24 cellular contexts compared by ENCODE assay signal in the genomic region with DNA sequence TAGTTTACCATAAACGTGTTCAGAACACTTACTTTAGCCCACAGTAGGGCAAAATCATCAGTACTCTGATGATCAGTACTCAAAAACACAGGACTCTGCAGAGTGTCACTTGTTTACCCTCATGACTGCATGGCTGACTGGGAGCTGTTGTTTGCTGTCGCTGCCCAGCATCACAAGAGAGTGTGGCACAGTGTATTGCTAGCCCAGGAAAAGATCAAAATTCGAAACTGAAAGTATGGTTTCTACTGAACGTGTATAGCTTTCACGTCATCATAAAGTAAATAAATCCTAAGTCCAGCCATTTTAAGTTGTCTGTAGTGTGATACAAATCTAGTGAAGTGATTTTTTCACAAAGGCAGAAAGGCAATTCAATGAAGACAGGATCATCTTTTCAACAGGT.
DNase-seq lines count a peak whose midpoint lies in the region; ATAC-seq, FAIRE-seq and TF ChIP-seq lines count a peak whose summit lies in the region.
"Had no signal": no experiment of that assay in that cellular context is flagged by ENCODE, and none has a peak within 500 bp of the region (broad histone marks: within the 10 kb centered on the region; RNA-seq: fewer than 3 reads in every experiment).

No MANE protein-coding gene starts in this region.

- ATAC-seq in PC-3 (peak; percentile 55), right lobe of liver (peak in 3 of 4 donors; percentile 20 to 99 (median 57)), HG03108 (IDR thresholded peaks at IDR 0.05; ENCODE audit: unreplicated experiment) (no peak)
- ATAC-seq in activated CD8-positive, alpha-beta T cell treated with anti-CD3 and anti-CD28 coated beads, Interleukin-2, amount 10 ng/mL, durations not matched to agents 7 days and 5 days, result no peak
- ATAC-seq: left ventricle myocardium superior, psoas muscle, WTC11 had no signal

- H3K9me3 Mint-ChIP-seq in HFFc6, result no peaks in the 10 kb centered on the region
- H3K9me3 Mint-ChIP-seq in activated CD8-positive, alpha-beta T cell treated with anti-CD3 and anti-CD28 coated beads, Interleukin-2, amount 10 ng/mL, durations not matched to agents 7 days and 5 days (ENCODE audit: insufficient read depth), result no peaks in the 10 kb centered on the region
- H3K9me3 Mint-ChIP-seq: activated CD4-positive, alpha-beta memory T cell treated with anti-CD3 and anti-CD28 coated beads for 36 hours; immature natural killer cell; neural crest cell; T-helper 1 cell treated with Interleukin-12 subunit alpha and Interleukin-12 subunit beta and Interleukin-4 antibody, amounts not matched to agents 30 μg/mL and 1 μg/mL, for 36 hours; WTC11 had no signal

- H4K20me1 ChIP-seq in PC-3 (ENCODE audit: low read length), result no peaks in the 10 kb centered on the region
- H4K20me1 ChIP-seq: BLaER1 treated with 17β-estradiol and CSF1 and Interleukin-3, amounts not matched to agents 10 nM and 100 nM had no signal

- 11% methylated on average over 5 of the region's 5 CpGs for WGBS in right lobe of liver (ENCODE audit: insufficient coverage, low coverage, low lambda C conversion rate, missing lambda C conversion rate)

- H3K9me3 ChIP-seq in PC-3 (ENCODE audit: low read length) (no peaks in the 10 kb centered on the region), right lobe of liver (no peaks in the 10 kb centered on the region)
- H3K9me3 ChIP-seq: psoas muscle had no signal

- CTCF ChIA-PET in PC-3 (lab: Charles Lee), result no interaction called here
- CTCF ChIA-PET in activated CD8-positive, alpha-beta T cell treated with anti-CD3 and anti-CD28 coated beads, Interleukin-2, amount 10 ng/mL, durations not matched to agents 7 days and 5 days (lab: Charles Lee), result no interaction called here

- peak overlapping the region; percentile 45; the same call in 1 of the 2 replicates for H3K4me3 Mint-ChIP-seq in HFFc6
- H3K4me3 Mint-ChIP-seq in activated CD8-positive, alpha-beta T cell treated with anti-CD3 and anti-CD28 coated beads, Interleukin-2, amount 10 ng/mL, durations not matched to agents 7 days and 5 days, result no peak overlapping the region
- H3K4me3 Mint-ChIP-seq: activated CD4-positive, alpha-beta memory T cell treated with anti-CD3 and anti-CD28 coated beads for 36 hours; immature natural killer cell; neural crest cell; T-helper 1 cell treated with Interleukin-12 subunit alpha and Interleukin-12 subunit beta and Interleukin-4 antibody, amounts not matched to agents 30 μg/mL and 1 μg/mL, for 36 hours; WTC11 had no signal

- peak overlapping the region; percentile 40 for H3K4me3 ChIP-seq in PC-3 (ENCODE audit: low read length)
- no peak overlapping the region for H3K4me3 ChIP-seq in right lobe of liver
- H3K4me3 ChIP-seq: BLaER1 treated with 17β-estradiol and CSF1 and Interleukin-3, amounts not matched to agents 10 nM and 100 nM; psoas muscle had no signal

- H3K4me1 Mint-ChIP-seq in HFFc6 (ENCODE audit: low read depth), result peaks cover 1% of the 10 kb centered on the region
- H3K4me1 Mint-ChIP-seq in activated CD8-positive, alpha-beta T cell treated with anti-CD3 and anti-CD28 coated beads, Interleukin-2, amount 10 ng/mL, durations not matched to agents 7 days and 5 days (ENCODE audit: low read depth), result no peaks in the 10 kb centered on the region
- H3K4me1 Mint-ChIP-seq: immature natural killer cell, WTC11 had no signal

- FAIRE-seq in GM19239 (lab: Jason Lieb, UNC), result no peak
- FAIRE-seq: GM18507 had no signal

- no peaks in the 10 kb centered on the region for H3K36me3 Mint-ChIP-seq in HFFc6 (ENCODE audit: low read depth)
- no peaks in the 10 kb centered on the region for H3K36me3 Mint-ChIP-seq in activated CD8-positive, alpha-beta T cell treated with anti-CD3 and anti-CD28 coated beads, Interleukin-2, amount 10 ng/mL, durations not matched to agents 7 days and 5 days (ENCODE audit: low read depth)
- H3K36me3 Mint-ChIP-seq: activated CD4-positive, alpha-beta memory T cell treated with anti-CD3 and anti-CD28 coated beads for 36 hours; immature natural killer cell; WTC11 had no signal

- no peaks in the 10 kb centered on the region for H3K9me2 ChIP-seq in PC-3 (replicated peaks; ENCODE audit: low read length)

- no peaks in the 10 kb centered on the region for H3F3A ChIP-seq in PC-3 (ENCODE audit: low read length, unreplicated experiment)

- DNase-seq in NCI-H2107 treated with DMSO at 0.1 percent for 48 hours (lab: John Stamatoyannopoulos, UW; ENCODE audit: unreplicated experiment) (peak; percentile 32), NCI-H2107 (lab: John Stamatoyannopoulos, UW) (no peak), HFFc6 (no peak), PC-3 (no peak), right lobe of liver (peak in 1 of 3 donors; percentile 35), GM19239 (ENCODE audit: insufficient read length, low spot score) (no peak)
- no peak for DNase-seq in activated CD8-positive, alpha-beta T cell treated with anti-CD3 and anti-CD28 coated beads, Interleukin-2, amount 10 ng/mL, durations not matched to agents 7 days and 5 days
- DNase-seq: 8988T; activated CD4-positive, alpha-beta memory T cell treated with anti-CD3 and anti-CD28 coated beads for 36 hours; activated naive CD4-positive, alpha-beta T cell treated with anti-CD3 and anti-CD28 coated beads, Interleukin-2, amount 50 U/mL, for 16 hours; activated T-cell treated with anti-CD3 and anti-CD28 coated beads, Interleukin-2, amount 50 U/mL, for 48 hours; GOT3; head of caudate nucleus; immature natural killer cell; left ventricle myocardium superior; NCI-H1417 treated with DMSO at 0.1 percent for 48 hours; NK-92 treated with Interleukin-12 subunit alpha and Interleukin-12 subunit beta, amount 100 ng/mL, for 24 hours; psoas muscle had no signal

- H3K79me2 ChIP-seq in PC-3 (ENCODE audit: low read length), result no peaks in the 10 kb centered on the region

- intact Hi-C loops in PC-3 (cut with micrococcal nuclease) (no loop called here), right lobe of liver (cut with DNase I) (no loop called here)

- no peak for TF ChIP-seq POLR2A in right lobe of liver (IDR thresholded peaks at IDR 0.05)

- no peak overlapping the region for H3K27ac ChIP-seq in PC-3 (ENCODE audit: low read length)
- no peak overlapping the region for H3K27ac ChIP-seq in right lobe of liver
- H3K27ac ChIP-seq: BLaER1 treated with 17β-estradiol and CSF1 and Interleukin-3, amounts not matched to agents 10 nM and 100 nM; psoas muscle had no signal

- H3K4me2 ChIP-seq in PC-3 (ENCODE audit: low read length), result peak overlapping the region; percentile 67

- peak overlapping the region; percentile 55 for H2AFZ ChIP-seq in PC-3 (ENCODE audit: low read length)

- peaks cover 17% of the 10 kb centered on the region for H3K27me3 Mint-ChIP-seq in HFFc6 (ENCODE audit: insufficient read depth)
- peaks cover 24% of the 10 kb centered on the region for H3K27me3 Mint-ChIP-seq in activated CD8-positive, alpha-beta T cell treated with anti-CD3 and anti-CD28 coated beads, Interleukin-2, amount 10 ng/mL, durations not matched to agents 7 days and 5 days (ENCODE audit: low read depth)

- H3K27me3 ChIP-seq in PC-3 (ENCODE audit: low read length) (no peaks in the 10 kb centered on the region), right lobe of liver (no peaks in the 10 kb centered on the region)
- H3K27me3 ChIP-seq: BLaER1 treated with 17β-estradiol and CSF1 and Interleukin-3, amounts not matched to agents 10 nM and 100 nM had no signal

- BruUV-seq in PC-3 (replicated peaks; lab: Mats Ljungman, UMichigan), result no TSS peak

- H3K9ac ChIP-seq in PC-3 (ENCODE audit: low read length), result no peak overlapping the region
- H3K9ac ChIP-seq: BLaER1 treated with 17β-estradiol and CSF1 and Interleukin-3, amounts not matched to agents 10 nM and 100 nM had no signal

- TF ChIP-seq CTCF in HFFc6 (IDR thresholded peaks at IDR 0.05) (no peak), PC-3 (conservative IDR thresholded peaks at IDR 0.05; ENCODE audit: low read depth, low read length) (no peak), right lobe of liver (IDR thresholded peaks at IDR 0.05) (no peak)

- H3K36me3 ChIP-seq in PC-3 (ENCODE audit: low read depth, low read length), result no peaks in the 10 kb centered on the region
- H3K36me3 ChIP-seq in right lobe of liver, result no peaks in the 10 kb centered on the region
- H3K36me3 ChIP-seq: BLaER1 treated with 17β-estradiol and CSF1 and Interleukin-3, amounts not matched to agents 10 nM and 100 nM had no signal

- H3K4me1 ChIP-seq in PC-3 (ENCODE audit: insufficient read depth, low read length) (0 out of 2 replicates have a peak, but pooled peaks cover 3% of the 10 kb centered on the region), right lobe of liver (no peaks in the 10 kb centered on the region)
- H3K4me1 ChIP-seq: psoas muscle had no signal

- no peak overlapping the region for H3K27ac Mint-ChIP-seq in HFFc6
- H3K27ac Mint-ChIP-seq in activated CD8-positive, alpha-beta T cell treated with anti-CD3 and anti-CD28 coated beads, Interleukin-2, amount 10 ng/mL, durations not matched to agents 7 days and 5 days, result no peak overlapping the region
- H3K27ac Mint-ChIP-seq: activated CD4-positive, alpha-beta memory T cell treated with anti-CD3 and anti-CD28 coated beads for 36 hours; immature natural killer cell; T-helper 1 cell treated with Interleukin-12 subunit alpha and Interleukin-12 subunit beta and Interleukin-4 antibody, amounts not matched to agents 30 μg/mL and 1 μg/mL, for 36 hours; WTC11 had no signal

- POLR2A ChIA-PET in PC-3 (lab: Charles Lee; ENCODE audit: unreplicated experiment), result no interaction called here
- POLR2A ChIA-PET in activated CD8-positive, alpha-beta T cell treated with anti-CD3 and anti-CD28 coated beads, Interleukin-2, amount 10 ng/mL, durations not matched to agents 7 days and 5 days (lab: Charles Lee), result no interaction called here

Comparison
In these comparisons a context has a peak if more than half of its experiments do, and no peak if none do; other contexts are left out.
1. ATAC-seq: peak in PC-3 (single experiment) and right lobe of liver (3 of 4); none in HG03108 (single experiment) and activated CD8-positive, alpha-beta T cell treated with anti-CD3 and anti-CD28 coated beads, Interleukin-2, amount 10 ng/mL, durations not matched to agents 7 days and 5 days (single experiment).